In the genomic region with DNA sequence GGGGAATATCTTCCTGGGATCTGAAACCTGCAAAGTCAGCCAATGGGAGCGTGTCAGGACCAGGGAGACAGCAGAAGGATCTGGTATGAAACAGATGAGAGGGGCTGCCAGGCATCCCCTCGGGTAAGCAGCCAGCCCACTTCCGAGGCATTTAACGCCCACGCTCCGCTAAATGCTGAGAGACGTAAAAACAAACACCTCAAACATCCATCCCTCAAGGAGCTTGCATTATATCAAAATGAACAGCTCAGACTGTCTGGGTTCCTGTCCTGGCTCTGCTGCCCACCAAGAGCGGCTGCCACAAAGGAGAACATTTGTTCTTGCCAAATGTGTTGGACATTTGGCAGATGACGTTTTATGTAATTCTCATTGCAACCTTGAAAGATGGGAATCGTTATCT, we compare ENCODE assay signal across 2 cellular contexts.
TF ChIP-seq lines count a peak whose summit lies in the region.

No MANE protein-coding gene starts in this region.

TF ChIP-seq in GM23338, 12 proteins besides CTCF, POLR2A, EP300 and RAD21:
- TF ChIP-seq ETS1 (IDR thresholded peaks at IDR 0.05) (no peak), ZNF114 (CRISPR knock-in tag; IDR thresholded peaks at IDR 0.05) (no peak), EZH2phosphoT487 (IDR thresholded peaks at IDR 0.05; ENCODE audit: unreplicated experiment) (no peak), NANOG (IDR thresholded peaks at IDR 0.05; ENCODE audit: borderline replicate concordance) (no peak)

TF ChIP-seq in SK-N-SH treated with all-trans-retinoic acid at 6 μM for 48 hours, 23 proteins besides CTCF, POLR2A, EP300 and RAD21:
- TF ChIP-seq ISL1 (CRISPR knock-in tag; IDR thresholded peaks at IDR 0.05) (peak; percentile 34; the same call in 1 of the 2 replicates), CSRNP3 (CRISPR knock-in tag; IDR thresholded peaks at IDR 0.05) (no peak), CREB5 (CRISPR knock-in tag; IDR thresholded peaks at IDR 0.05; ENCODE audit: low read depth) (no peak), ZFP3 (CRISPR knock-in tag; IDR thresholded peaks at IDR 0.05) (no peak), SNAI2 (CRISPR knock-in tag; IDR thresholded peaks at IDR 0.05) (peak; percentile 44; the same call in 1 of the 2 replicates)
- TF ChIP-seq, protein P1, sequence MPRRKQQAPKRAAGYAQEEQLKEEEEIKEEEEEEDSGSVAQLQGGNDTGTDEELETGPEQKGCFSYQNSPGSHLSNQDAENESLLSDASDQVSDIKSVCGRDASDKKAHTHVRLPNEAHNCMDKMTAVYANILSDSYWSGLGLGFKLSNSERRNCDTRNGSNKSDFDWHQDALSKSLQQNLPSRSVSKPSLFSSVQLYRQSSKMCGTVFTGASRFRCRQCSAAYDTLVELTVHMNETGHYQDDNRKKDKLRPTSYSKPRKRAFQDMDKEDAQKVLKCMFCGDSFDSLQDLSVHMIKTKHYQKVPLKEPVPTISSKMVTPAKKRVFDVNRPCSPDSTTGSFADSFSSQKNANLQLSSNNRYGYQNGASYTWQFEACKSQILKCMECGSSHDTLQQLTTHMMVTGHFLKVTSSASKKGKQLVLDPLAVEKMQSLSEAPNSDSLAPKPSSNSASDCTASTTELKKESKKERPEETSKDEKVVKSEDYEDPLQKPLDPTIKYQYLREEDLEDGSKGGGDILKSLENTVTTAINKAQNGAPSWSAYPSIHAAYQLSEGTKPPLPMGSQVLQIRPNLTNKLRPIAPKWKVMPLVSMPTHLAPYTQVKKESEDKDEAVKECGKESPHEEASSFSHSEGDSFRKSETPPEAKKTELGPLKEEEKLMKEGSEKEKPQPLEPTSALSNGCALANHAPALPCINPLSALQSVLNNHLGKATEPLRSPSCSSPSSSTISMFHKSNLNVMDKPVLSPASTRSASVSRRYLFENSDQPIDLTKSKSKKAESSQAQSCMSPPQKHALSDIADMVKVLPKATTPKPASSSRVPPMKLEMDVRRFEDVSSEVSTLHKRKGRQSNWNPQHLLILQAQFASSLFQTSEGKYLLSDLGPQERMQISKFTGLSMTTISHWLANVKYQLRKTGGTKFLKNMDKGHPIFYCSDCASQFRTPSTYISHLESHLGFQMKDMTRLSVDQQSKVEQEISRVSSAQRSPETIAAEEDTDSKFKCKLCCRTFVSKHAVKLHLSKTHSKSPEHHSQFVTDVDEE (CRISPR knock-in tag; IDR thresholded peaks at IDR 0.05): no peak
